In genomic region chr5:337565-338130, GRCh38 we compare ENCODE assay signal across 10 cellular contexts. TPM values are rescaled to one million over a fixed set of nuclear protein-coding genes. Genes with fewer than 3 reads are reported as not detected.
DNase-seq lines count a peak whose midpoint lies in the region; ATAC-seq, FAIRE-seq and TF ChIP-seq lines count a peak whose summit lies in the region.
"Had no signal": no experiment of that assay in that cellular context is flagged by ENCODE, and none has a peak within 500 bp of the region (broad histone marks: within the 10 kb centered on the region; RNA-seq: fewer than 3 reads in every experiment).

No MANE protein-coding gene starts in this region.

- intact Hi-C loops in A673 (cut with micrococcal nuclease; ENCODE audit: unreplicated experiment): no loop called here

- no peak for TF ChIP-seq POLR2A in GM12891 (IDR thresholded peaks at IDR 0.05; ENCODE audit: low read depth, low read length)

- H3F3A ChIP-seq in SK-N-SH (replicated peaks; ENCODE audit: insufficient read depth): no peaks in the 10 kb centered on the region

- TF ChIP-seq CTCF in A673 (conservative IDR thresholded peaks at IDR 0.05; ENCODE audit: low read depth, low read length) (peak; percentile 50), SK-N-SH (IDR thresholded peaks at IDR 0.05) (peak; percentile 48)

- DNase-seq in A673 (ENCODE audit: low spot score) (no peak), GM12891 (ENCODE audit: insufficient read length, low spot score) (no peak), SK-N-SH (peak; percentile 33), iPS-NIHi11 (ENCODE audit: low spot score) (peak; percentile 77), NCI-H187 (lab: John Stamatoyannopoulos, UW) (no peak)
- no peak for DNase-seq in stimulated activated naive CD4-positive, alpha-beta T cell (lab: John Stamatoyannopoulos, UW)
- DNase-seq: activated T-cell treated with anti-CD3 and anti-CD28 coated beads, Interleukin-2, amount 50 U/mL, for 24 hours had no signal

- H3K36me3 ChIP-seq in A673 (ENCODE audit: insufficient read depth, low read length, poor library complexity, severe bottlenecking) (no peaks in the 10 kb centered on the region), SK-N-SH (replicated peaks in 1 of 2; ENCODE audit: control insufficient read depth in 1 of 2, insufficient read depth in 2 of 2, low read length in 1 of 2) (no peaks in the 10 kb centered on the region)
- H3K36me3 ChIP-seq: gastroesophageal sphincter had no signal

- H4K20me1 ChIP-seq in SK-N-SH (ENCODE audit: insufficient read depth): no peaks in the 10 kb centered on the region

- no peak for ATAC-seq in HG03439 (IDR thresholded peaks at IDR 0.05; ENCODE audit: unreplicated experiment)
- no peak for ATAC-seq in GM18868 (IDR thresholded peaks at IDR 0.05; ENCODE audit: unreplicated experiment)
- ATAC-seq: gastroesophageal sphincter had no signal

- H2AFZ ChIP-seq in SK-N-SH (ENCODE audit: low read depth): no peak overlapping the region

- H3K27me3 ChIP-seq in A673 (replicated peaks; ENCODE audit: insufficient read depth, low read depth, low read length, poor library complexity) (no peaks in the 10 kb centered on the region), SK-N-SH (ENCODE audit: insufficient read depth) (no peaks in the 10 kb centered on the region)

- H3K4me1 ChIP-seq in A673 (ENCODE audit: insufficient read depth, low read length, poor library complexity, severe bottlenecking) (no peaks in the 10 kb centered on the region), SK-N-SH (ENCODE audit: control insufficient read depth in 1 of 2, insufficient read depth in 2 of 2, low read depth in 1 of 2, low read length in 1 of 2) (no peaks in the 10 kb centered on the region)
- H3K4me1 ChIP-seq: gastroesophageal sphincter had no signal

- TF ChIP-seq RAD21 in SK-N-SH (IDR thresholded peaks at IDR 0.05; ENCODE audit: low read length): peak; percentile 21; the same call in 1 of the 2 replicates

- BruUV-seq in A673 (replicated peaks; lab: Mats Ljungman, UMichigan): no TSS peak

- no peaks in the 10 kb centered on the region for H3K79me2 ChIP-seq in SK-N-SH (ENCODE audit: insufficient read depth)

- H3K27ac ChIP-seq in A673 (ENCODE audit: low read depth, low read length, poor library complexity, severe bottlenecking) (no peak overlapping the region), SK-N-SH (ENCODE audit: low read depth in 2 of 2, low read length in 1 of 2) (no peak overlapping the region)
- H3K27ac ChIP-seq: gastroesophageal sphincter had no signal

- 74% methylated on average over 12 of the region's 12 CpGs for WGBS in SK-N-SH (ENCODE audit: low lambda C conversion rate)

- peak; percentile 73 for FAIRE-seq in GM12891 (lab: Jason Lieb, UNC)

- H3K9ac ChIP-seq in SK-N-SH: no peak overlapping the region

- no peaks in the 10 kb centered on the region for H3K9me3 ChIP-seq in A673 (ENCODE audit: low read depth, low read length, poor library complexity, severe bottlenecking)
- H3K9me3 ChIP-seq in SK-N-SH: no peaks in the 10 kb centered on the region
- H3K9me3 ChIP-seq: gastroesophageal sphincter had no signal

- POLR2A ChIA-PET in A673 (lab: Charles Lee; ENCODE audit: low non-redundant PET): no interaction called here
- POLR2A ChIA-PET in SK-N-SH (lab: Yijun Ruan, JAX): no interaction called here

- H3K4me2 ChIP-seq in SK-N-SH: no peak overlapping the region

- no peak for TF ChIP-seq EP300 in SK-N-SH (IDR thresholded peaks at IDR 0.05; ENCODE audit: borderline replicate concordance in 1 of 2, low read depth in 1 of 2, low read length in 1 of 2)

- CTCF ChIA-PET in A673 (lab: Charles Lee): interaction anchor here (0.6 kb wide), 1 partner anchor 19 kb away, joined by 5 read pairs; no protein-coding TSS in a partner anchor
- CTCF ChIA-PET in SK-N-SH (lab: Yijun Ruan, JAX): interaction anchor here (0.7 to 1.4 kb wide), 7 partner anchors 15 to 231 kb away, joined by 3 to 4 read pairs (median 3); no protein-coding TSS in a partner anchor

- no peak overlapping the region for H3K4me3 ChIP-seq in A673 (ENCODE audit: low read depth, low read length, poor library complexity, severe bottlenecking)
- H3K4me3 ChIP-seq in SK-N-SH (ENCODE audit: low read depth in 2 of 2, low read length in 1 of 2): no peak overlapping the region
- H3K4me3 ChIP-seq: gastroesophageal sphincter had no signal

- H3K9me2 ChIP-seq in SK-N-SH: no peaks in the 10 kb centered on the region

TF ChIP-seq in GM12891, 5 proteins besides CTCF, POLR2A, EP300 and RAD21:
- no peak for TF ChIP-seq PAX5 (IDR thresholded peaks at IDR 0.05; ENCODE audit: insufficient read depth, low read length, severe bottlenecking)
- no peak for TF ChIP-seq POLR2AphosphoS5 (IDR thresholded peaks at IDR 0.05; ENCODE audit: low read depth, low read length)
- TF ChIP-seq SPI1 (IDR thresholded peaks at IDR 0.05; ENCODE audit: low read depth, low read length): no peak
- no peak for TF ChIP-seq POU2F2 (IDR thresholded peaks at IDR 0.05; ENCODE audit: low read depth, low read length)
- TF ChIP-seq TAF1 (IDR thresholded peaks at IDR 0.05; ENCODE audit: low read depth, low read length): no peak

TF ChIP-seq in SK-N-SH, 30 proteins besides CTCF, POLR2A, EP300 and RAD21:
- TF ChIP-seq IRF3 (IDR thresholded peaks at IDR 0.05; ENCODE audit: low read depth, low read length): no peak
- TF ChIP-seq POLR2AphosphoS5 (IDR thresholded peaks at IDR 0.05; ENCODE audit: low read depth, low read length): no peak
- no peak for TF ChIP-seq TEAD4 (IDR thresholded peaks at IDR 0.05; ENCODE audit: borderline replicate concordance, insufficient read depth)
- no peak for TF ChIP-seq SMC3 (IDR thresholded peaks at IDR 0.05; ENCODE audit: low read depth, low read length)
- no peak for TF ChIP-seq JUND (IDR thresholded peaks at IDR 0.05)
- no peak for TF ChIP-seq REST (IDR thresholded peaks at IDR 0.05; ENCODE audit: low read depth, low read length)
- TF ChIP-seq CHD2 (IDR thresholded peaks at IDR 0.05; ENCODE audit: low read length, partially characterized antibody): no peak
- no peak for TF ChIP-seq SIN3A (IDR thresholded peaks at IDR 0.05; ENCODE audit: borderline replicate concordance, low read depth, low read length)
- TF ChIP-seq RXRA (IDR thresholded peaks at IDR 0.05; ENCODE audit: borderline replicate concordance, low read depth): no peak
- TF ChIP-seq RFX5 (IDR thresholded peaks at IDR 0.05; ENCODE audit: low read length): no peak

RNA-seq across cellular contexts. Expression of gene AHRR, which starts 16.1 kb away (rescaled TPM):
- 2.0 and 2.2 TPM in 2 replicates for total RNA-seq in A673 (2021)
- polyA plus RNA-seq in GM12891 (2012; ENCODE audit: low read depth, missing spikeins): 33.3 TPM
- polyA plus RNA-seq in SK-N-SH (2012; rRNA removed): 0.71 and 0.99 TPM in 2 replicates
- polyA plus RNA-seq in SK-N-SH (2012; cell fraction: cytosol; rRNA removed): 0.40 and 0.49 TPM in 2 replicates
- 3.2 and 3.3 TPM in 2 replicates for polyA plus RNA-seq in SK-N-SH (2012; cell fraction: nucleus; rRNA removed)

Comparison
In these comparisons a context has a peak if more than half of its experiments do, and no peak if none do; other contexts are left out.
1. DNase-seq: peak in SK-N-SH (single experiment) and iPS-NIHi11 (single experiment); none in A673 (single experiment), GM12891 (single experiment), NCI-H187 (0 of 2) and stimulated activated naive CD4-positive, alpha-beta T cell (0 of 6).